Comparison of ENCODE assay signal across 15 cellular contexts in genomic region chr16:12158428-12158827, GRCh38.
DNase-seq lines count a peak whose midpoint lies in the region; ATAC-seq, FAIRE-seq and TF ChIP-seq lines count a peak whose summit lies in the region.
"Had no signal": no experiment of that assay in that cellular context is flagged by ENCODE, and none has a peak within 500 bp of the region (broad histone marks: within the 10 kb centered on the region; RNA-seq: fewer than 3 reads in every experiment).

No MANE protein-coding gene starts in this region.

- peak overlapping the region; percentile 24 for H3K27ac ChIP-seq in RWPE2 (ENCODE audit: poor library complexity, severe bottlenecking)
- no peak overlapping the region for H3K27ac ChIP-seq in adrenal gland
- H3K27ac ChIP-seq: VCaP had no signal

- DNase-seq in GM04504 (ENCODE audit: low read depth): peak; percentile 87
- DNase-seq in RWPE2 (ENCODE audit: low spot score): peak; percentile 75
- DNase-seq in fibroblast of gingiva (ENCODE audit: low read depth): peak; percentile 96
- peak; percentile 90 for DNase-seq in skeletal muscle cell (ENCODE audit: low read depth)
- DNase-seq in HUDEP-2 (lab: John Stamatoyannopoulos, UW; ENCODE audit: unreplicated experiment in 76 of 76): no peak
- no peak for DNase-seq in GM19239 (ENCODE audit: insufficient read length, low spot score)
- no peak for DNase-seq in adrenal gland
- DNase-seq: Calu3, immature natural killer cell, NCI-H1105 treated with DMSO at 0.1 percent for 48 hours, NCI-H69, SHP77 had no signal

- H3K4me3 ChIP-seq in RWPE2 (ENCODE audit: severe bottlenecking) (no peak overlapping the region), skeletal muscle cell (ENCODE audit: low read depth, low read length) (no peak overlapping the region), adrenal gland (no peak overlapping the region)
- H3K4me3 ChIP-seq: right atrium auricular region had no signal

- WGBS in adrenal gland, 4 donors: 88 to 96% (median 94%) methylated on average over 10 of the region's 10 CpGs

- TF ChIP-seq POLR2A in adrenal gland (IDR thresholded peaks at IDR 0.05): no peak

- no peaks in the 10 kb centered on the region for H3K9me3 ChIP-seq in RWPE2 (ENCODE audit: severe bottlenecking)
- no peaks in the 10 kb centered on the region for H3K9me3 ChIP-seq in adrenal gland (replicated peaks in 1 of 3)
- H3K9me3 ChIP-seq: right atrium auricular region had no signal

- intact Hi-C loops in adrenal gland (cut with DNase I): no loop called here

- H3K36me3 ChIP-seq in RWPE2 (ENCODE audit: low read depth): no peaks in the 10 kb centered on the region
- H3K36me3 ChIP-seq in adrenal gland (replicated peaks in 1 of 2): no peaks in the 10 kb centered on the region
- H3K36me3 ChIP-seq: right atrium auricular region had no signal

- no peak for TF ChIP-seq CTCF in RWPE2 (IDR thresholded peaks at IDR 0.05; ENCODE audit: poor library complexity, severe bottlenecking)
- TF ChIP-seq CTCF in adrenal gland (IDR thresholded peaks at IDR 0.05): no peak

- FAIRE-seq in GM19239 (lab: Jason Lieb, UNC): no peak

- H3K4me1 ChIP-seq in RWPE2 (ENCODE audit: insufficient read depth, poor library complexity, severe bottlenecking) (peaks cover 13% of the 10 kb centered on the region), adrenal gland (replicated peaks in 1 of 2) (no peaks in the 10 kb centered on the region)

- H3K27me3 ChIP-seq in RWPE2 (ENCODE audit: insufficient read depth, poor library complexity, severe bottlenecking): no peaks in the 10 kb centered on the region
- no peaks in the 10 kb centered on the region for H3K27me3 ChIP-seq in adrenal gland
- H3K27me3 ChIP-seq: right atrium auricular region had no signal

- ATAC-seq in RWPE2 (ENCODE audit: low read depth): peak; percentile 91
- ATAC-seq in activated CD4-positive, CD25-positive, alpha-beta regulatory T cell treated with anti-CD3 and anti-CD28 coated beads, Interleukin-2, amount 50 U/mL, for 24 hours: no peak

Comparison
In these comparisons a context has a peak if more than half of its experiments do, and no peak if none do; other contexts are left out.
1. DNase-seq: peak in GM04504 (single experiment), RWPE2 (single experiment), fibroblast of gingiva (single experiment) and skeletal muscle cell (single experiment); none in HUDEP-2 (0 of 76), GM19239 (single experiment) and adrenal gland (0 of 7).